ENCODE assay signal across 13 cellular contexts in the genomic region with DNA sequence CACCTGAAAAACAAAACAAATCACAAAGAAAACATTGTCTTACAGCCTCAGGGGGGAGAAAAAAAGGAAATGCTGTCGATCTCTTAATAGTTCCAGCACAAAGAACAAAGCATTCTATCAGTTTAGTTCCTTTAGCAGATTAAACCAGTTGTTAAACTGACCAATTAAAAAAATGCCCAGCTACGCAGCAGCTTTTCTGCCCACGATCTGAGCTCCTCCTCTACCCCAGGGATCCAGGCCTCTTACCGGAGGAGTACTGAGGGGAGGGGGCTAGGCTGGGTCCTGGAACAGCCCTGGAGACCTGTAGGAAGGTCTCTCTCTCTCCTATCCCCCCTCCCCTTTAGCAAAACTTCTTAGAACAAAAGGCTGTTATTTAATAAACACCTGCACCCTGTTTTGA. TPM values are rescaled to one million over a fixed set of nuclear protein-coding genes. Genes with fewer than 3 reads are reported as not detected.
DNase-seq lines count a peak whose midpoint lies in the region; ATAC-seq and TF ChIP-seq lines count a peak whose summit lies in the region.
"Had no signal": no experiment of that assay in that cellular context is flagged by ENCODE, and none has a peak within 500 bp of the region (broad histone marks: within the 10 kb centered on the region; RNA-seq: fewer than 3 reads in every experiment).

No MANE protein-coding gene starts in this region.

- H3K36me3 ChIP-seq in cardiac muscle cell (no peaks in the 10 kb centered on the region), heart right ventricle (no peaks in the 10 kb centered on the region), ectodermal cell (ENCODE audit: control insufficient read depth, insufficient read depth, low read length) (no peaks in the 10 kb centered on the region), esophagus muscularis mucosa (no peaks in the 10 kb centered on the region)
- H3K36me3 ChIP-seq: right atrium auricular region had no signal

- H3K27me3 Mint-ChIP-seq in mesothelial cell of epicardium (ENCODE audit: low read depth): no peaks in the 10 kb centered on the region

- ATAC-seq in heart right ventricle: no peak
- ATAC-seq: GM12878 had no signal

- intact Hi-C loops in heart right ventricle (cut with DNase I): no loop called here
- intact Hi-C loops in esophagus muscularis mucosa (cut with DNase I): no loop called here

- H3K27ac ChIP-seq in cardiac muscle cell (peak overlapping the region; percentile 82), heart right ventricle (no peak overlapping the region), ectodermal cell (ENCODE audit: insufficient read depth, low read depth, low read length, poor library complexity, severe bottlenecking) (peak overlapping the region; percentile 88), esophagus muscularis mucosa (replicated peaks in 1 of 4) (peak overlapping the region in 1 of 4 donors; percentile 6)
- H3K27ac ChIP-seq: right atrium auricular region had no signal

- WGBS in heart right ventricle, 2 donors: 63 to 69% methylated on average over 4 of the region's 4 CpGs
- 0 to 4% methylated on average over 3 to 4 of the region's 4 CpGs for WGBS in ectodermal cell, 2 experiments
- 65% methylated on average over 4 of the region's 4 CpGs for WGBS in esophagus muscularis mucosa

- no peak for TF ChIP-seq EP300 in esophagus muscularis mucosa (IDR thresholded peaks at IDR 0.05)

- peaks cover 54% of the 10 kb centered on the region for H3K4me1 Mint-ChIP-seq in mesothelial cell of epicardium

- no peak for TF ChIP-seq POLR2A in esophagus muscularis mucosa (IDR thresholded peaks at IDR 0.05; ENCODE audit: low read depth)

- peak overlapping the region; percentile 98 for H3K27ac Mint-ChIP-seq in mesothelial cell of epicardium

- DNase-seq in cardiac muscle cell (ENCODE audit: low read depth in 1 of 2, low spot score in 1 of 2): no peak
- DNase-seq in heart right ventricle: no peak
- no peak for DNase-seq in mesothelial cell of epicardium (ENCODE audit: low spot score in 2 of 2, unreplicated experiment in 2 of 2)
- no peak for DNase-seq in SW 1271 (lab: John Stamatoyannopoulos, UW)
- no peak for DNase-seq in esophagus muscularis mucosa (ENCODE audit: extremely low spot score)
- no peak for DNase-seq in NCI-H446 treated with DMSO at 0.1 percent for 48 hours (lab: John Stamatoyannopoulos, UW)
- no peak for DNase-seq in islet precursor cell
- DNase-seq: activated CD8-positive, alpha-beta memory T cell treated with anti-CD3 and anti-CD28 coated beads, Interleukin-2, amount 50 U/mL, for 48 hours; NCI-H524; SHP77 had no signal

- H3K9me3 Mint-ChIP-seq in mesothelial cell of epicardium: no peaks in the 10 kb centered on the region

- H3K4me1 ChIP-seq in cardiac muscle cell (ENCODE audit: low read depth) (peaks cover 19% of the 10 kb centered on the region), heart right ventricle (peaks cover 0 to 4% (median 0%) of the 10 kb centered on the region in 9 donors), ectodermal cell (ENCODE audit: control insufficient read depth, insufficient read depth, low read length) (peaks cover 38% of the 10 kb centered on the region), esophagus muscularis mucosa (peaks cover 0 to 13% (median 10%) of the 10 kb centered on the region in 4 donors)
- H3K4me1 ChIP-seq: right atrium auricular region had no signal

- no peaks in the 10 kb centered on the region for H3K9me3 ChIP-seq in cardiac muscle cell (ENCODE audit: low read depth)
- H3K9me3 ChIP-seq in heart right ventricle: no peaks in the 10 kb centered on the region
- no peaks in the 10 kb centered on the region for H3K9me3 ChIP-seq in ectodermal cell (ENCODE audit: control insufficient read depth, low read length)
- no peaks in the 10 kb centered on the region for H3K9me3 ChIP-seq in esophagus muscularis mucosa
- H3K9me3 ChIP-seq: right atrium auricular region had no signal

- H3K4me3 Mint-ChIP-seq in mesothelial cell of epicardium: no peak overlapping the region

- H3K4me3 ChIP-seq in cardiac muscle cell (no peak overlapping the region), heart right ventricle (no peak overlapping the region), ectodermal cell (ENCODE audit: insufficient read depth, low read depth, low read length) (peak overlapping the region; percentile 10), esophagus muscularis mucosa (no peak overlapping the region)
- H3K4me3 ChIP-seq: GM12878, right atrium auricular region had no signal

- TF ChIP-seq CTCF in cardiac muscle cell (IDR thresholded peaks at IDR 0.05; ENCODE audit: low read depth, low read length) (no peak), heart right ventricle (IDR thresholded peaks at IDR 0.05) (no peak), mesothelial cell of epicardium (IDR thresholded peaks at IDR 0.05; ENCODE audit: unreplicated experiment) (no peak), esophagus muscularis mucosa (IDR thresholded peaks at IDR 0.05) (no peak)

- H3K27me3 ChIP-seq in cardiac muscle cell: no peaks in the 10 kb centered on the region
- no peaks in the 10 kb centered on the region for H3K27me3 ChIP-seq in heart right ventricle
- no peaks in the 10 kb centered on the region for H3K27me3 ChIP-seq in ectodermal cell (ENCODE audit: control insufficient read depth, insufficient read depth, low read length, poor library complexity, severe bottlenecking)
- H3K27me3 ChIP-seq in esophagus muscularis mucosa: no peaks in the 10 kb centered on the region
- H3K27me3 ChIP-seq: right atrium auricular region had no signal

- H3K36me3 Mint-ChIP-seq in mesothelial cell of epicardium: peaks cover 2% of the 10 kb centered on the region

RNA-seq across cellular contexts. Expression of a gene that starts 13.4 kb away (rescaled TPM):
- total RNA-seq in cardiac muscle cell: 103 and 115 TPM in 2 replicates
- 75.8 and 88.0 TPM in 2 replicates for polyA plus RNA-seq in cardiac muscle cell
- 1 to 10 TPM; 1.0 to 5.9 (median 2.2) TPM for total RNA-seq in heart right ventricle
- polyA plus RNA-seq in heart right ventricle: 1 to 10 TPM in 1 of 2 donors, under 1 TPM in 1; 0.80 to 6.3 TPM
- polyA plus RNA-seq in ectodermal cell (2013, experiment 1 of 4): 159 TPM
- polyA plus RNA-seq in ectodermal cell (2013, experiment 2 of 4): 154 TPM
- 120 TPM for polyA plus RNA-seq in ectodermal cell (2013, experiment 3 of 4)
- 127 TPM for polyA plus RNA-seq in ectodermal cell (2013, experiment 4 of 4)
- total RNA-seq in mesothelial cell of epicardium: 303 to 313 TPM (median 308 TPM) in 3 replicates
- 10 to 100 TPM in 1 of 4 donors, 1 to 10 TPM in 3; 6.8 to 10.8 (median 8.0) TPM for total RNA-seq in esophagus muscularis mucosa

RNA-seq across cellular contexts. Expression of a gene that starts 30.0 kb away (rescaled TPM):
- 44.3 and 57.2 TPM in 2 replicates for total RNA-seq in cardiac muscle cell
- 38.4 and 60.5 TPM in 2 replicates for polyA plus RNA-seq in cardiac muscle cell
- 10 to 100 TPM; 26.3 to 34.2 (median 28.3) TPM for total RNA-seq in heart right ventricle
- polyA plus RNA-seq in heart right ventricle: 10 to 100 TPM; 17.9 to 43.7 TPM
- polyA plus RNA-seq in ectodermal cell (2013, experiment 1 of 4): 30.3 TPM
- 30.6 TPM for polyA plus RNA-seq in ectodermal cell (2013, experiment 2 of 4)
- 26.2 TPM for polyA plus RNA-seq in ectodermal cell (2013, experiment 3 of 4)
- 31.1 TPM for polyA plus RNA-seq in ectodermal cell (2013, experiment 4 of 4)
- 61.9 to 69.2 TPM (median 69.0 TPM) in 3 replicates for total RNA-seq in mesothelial cell of epicardium
- total RNA-seq in esophagus muscularis mucosa: 10 to 100 TPM; 22.9 to 37.4 (median 27.4) TPM

RNA-seq across cellular contexts. Expression of a gene that starts 30.2 kb away (rescaled TPM):
- total RNA-seq in cardiac muscle cell (49.1 and 76.8 TPM in 2 replicates), heart right ventricle (100 to 1,000 TPM in 3 of 10 donors, 10 to 100 TPM in 7; 76.0 to 139 (median 93.5) TPM), mesothelial cell of epicardium (50.5 to 55.5 TPM (median 54.9 TPM) in 3 replicates), esophagus muscularis mucosa (10 to 100 TPM; 25.2 to 43.6 (median 28.1) TPM)
- polyA plus RNA-seq in cardiac muscle cell (148 and 188 TPM in 2 replicates), heart right ventricle (100 to 1,000 TPM; 141 to 165 TPM)
- 49.1 TPM for polyA plus RNA-seq in ectodermal cell (2013, experiment 1 of 4)
- polyA plus RNA-seq in ectodermal cell (2013, experiment 2 of 4): 42.2 TPM
- polyA plus RNA-seq in ectodermal cell (2013, experiment 3 of 4): 46.6 TPM
- 52.4 TPM for polyA plus RNA-seq in ectodermal cell (2013, experiment 4 of 4)

RNA-seq across cellular contexts. Expression of a gene that starts 35.8 kb away (rescaled TPM):
- total RNA-seq in cardiac muscle cell (43.5 and 65.8 TPM in 2 replicates), heart right ventricle (10 to 100 TPM in 2 of 10 donors, 1 to 10 TPM in 8; 7.1 to 11.2 (median 8.6) TPM), mesothelial cell of epicardium (88.0 to 90.9 TPM (median 90.6 TPM) in 3 replicates), esophagus muscularis mucosa (10 to 100 TPM in 3 of 4 donors, 1 to 10 TPM in 1; 8.4 to 19.6 (median 14.4) TPM)
- polyA plus RNA-seq in cardiac muscle cell (33.1 and 44.9 TPM in 2 replicates), heart right ventricle (1 to 10 TPM; 4.2 to 5.6 TPM)
- polyA plus RNA-seq in ectodermal cell (2013, experiment 1 of 4): 36.0 TPM
- polyA plus RNA-seq in ectodermal cell (2013, experiment 2 of 4): 36.3 TPM
- 25.3 TPM for polyA plus RNA-seq in ectodermal cell (2013, experiment 3 of 4)
- 30.0 TPM for polyA plus RNA-seq in ectodermal cell (2013, experiment 4 of 4)

Comparison
In these comparisons a context has a peak if more than half of its experiments do, and no peak if none do; other contexts are left out.
1. H3K27ac ChIP-seq: peak in cardiac muscle cell (single experiment) and ectodermal cell (single experiment); none in heart right ventricle (0 of 10).